In the genomic region with DNA sequence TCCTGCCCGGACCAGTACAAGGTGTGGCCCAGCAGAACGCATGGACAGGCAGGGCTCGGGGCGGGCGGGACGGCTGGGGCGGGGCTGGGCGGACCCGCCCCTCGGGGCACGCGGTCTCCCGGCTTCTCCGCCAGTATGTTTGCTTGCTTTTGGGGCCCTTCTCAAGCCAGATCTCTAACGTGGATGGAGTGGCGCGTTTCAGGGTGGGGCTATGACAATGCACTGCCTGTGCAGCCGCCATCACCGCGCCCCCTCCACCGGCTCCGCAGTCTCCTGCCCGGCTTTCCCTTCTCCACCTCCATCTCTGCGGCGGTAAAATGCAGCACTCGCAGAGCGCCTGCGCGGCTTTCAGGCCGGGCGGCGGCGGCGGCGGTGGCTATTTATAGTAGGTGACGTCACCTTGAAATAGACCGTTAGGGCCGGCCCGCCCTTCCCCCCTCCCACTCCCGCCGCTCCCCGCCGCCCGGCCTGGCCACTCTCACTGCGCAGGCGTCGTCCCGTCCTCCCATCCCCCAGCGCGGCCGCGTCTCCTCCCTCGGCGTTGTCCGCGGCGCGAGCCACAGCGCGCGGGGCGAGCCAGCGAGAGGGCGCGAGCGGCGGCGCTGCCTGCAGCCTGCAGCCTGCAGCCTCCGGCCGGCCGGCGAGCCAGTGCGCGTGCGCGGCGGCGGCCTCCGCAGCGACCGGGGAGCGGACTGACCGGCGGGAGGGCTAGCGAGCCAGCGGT, we compare ENCODE assay signal across 1 cellular context.
TF ChIP-seq lines count a peak whose summit lies in the region.

A gene (plus strand): TSS at position 560 of the 724 bp plus-strand sequence. CDS start 199 bp downstream, outside the sequence.

TF ChIP-seq in GM12878, 131 proteins besides CTCF, POLR2A, EP300 and RAD21 (continued from another document and continues in another):
- TF ChIP-seq NRF1 (conservative IDR thresholded peaks at IDR 0.05; ENCODE audit: low read depth, low read length) = peak; percentile 57; the same call in 1 of the 2 replicates
- peak; percentile 76; the same call in 2 of the 3 replicates for TF ChIP-seq POU2F2 (IDR thresholded peaks at IDR 0.05; ENCODE audit: borderline replicate concordance, low read depth, low read length)
- peak; percentile 77 for TF ChIP-seq DPF2 (IDR thresholded peaks at IDR 0.05)
- TF ChIP-seq, protein P1, sequence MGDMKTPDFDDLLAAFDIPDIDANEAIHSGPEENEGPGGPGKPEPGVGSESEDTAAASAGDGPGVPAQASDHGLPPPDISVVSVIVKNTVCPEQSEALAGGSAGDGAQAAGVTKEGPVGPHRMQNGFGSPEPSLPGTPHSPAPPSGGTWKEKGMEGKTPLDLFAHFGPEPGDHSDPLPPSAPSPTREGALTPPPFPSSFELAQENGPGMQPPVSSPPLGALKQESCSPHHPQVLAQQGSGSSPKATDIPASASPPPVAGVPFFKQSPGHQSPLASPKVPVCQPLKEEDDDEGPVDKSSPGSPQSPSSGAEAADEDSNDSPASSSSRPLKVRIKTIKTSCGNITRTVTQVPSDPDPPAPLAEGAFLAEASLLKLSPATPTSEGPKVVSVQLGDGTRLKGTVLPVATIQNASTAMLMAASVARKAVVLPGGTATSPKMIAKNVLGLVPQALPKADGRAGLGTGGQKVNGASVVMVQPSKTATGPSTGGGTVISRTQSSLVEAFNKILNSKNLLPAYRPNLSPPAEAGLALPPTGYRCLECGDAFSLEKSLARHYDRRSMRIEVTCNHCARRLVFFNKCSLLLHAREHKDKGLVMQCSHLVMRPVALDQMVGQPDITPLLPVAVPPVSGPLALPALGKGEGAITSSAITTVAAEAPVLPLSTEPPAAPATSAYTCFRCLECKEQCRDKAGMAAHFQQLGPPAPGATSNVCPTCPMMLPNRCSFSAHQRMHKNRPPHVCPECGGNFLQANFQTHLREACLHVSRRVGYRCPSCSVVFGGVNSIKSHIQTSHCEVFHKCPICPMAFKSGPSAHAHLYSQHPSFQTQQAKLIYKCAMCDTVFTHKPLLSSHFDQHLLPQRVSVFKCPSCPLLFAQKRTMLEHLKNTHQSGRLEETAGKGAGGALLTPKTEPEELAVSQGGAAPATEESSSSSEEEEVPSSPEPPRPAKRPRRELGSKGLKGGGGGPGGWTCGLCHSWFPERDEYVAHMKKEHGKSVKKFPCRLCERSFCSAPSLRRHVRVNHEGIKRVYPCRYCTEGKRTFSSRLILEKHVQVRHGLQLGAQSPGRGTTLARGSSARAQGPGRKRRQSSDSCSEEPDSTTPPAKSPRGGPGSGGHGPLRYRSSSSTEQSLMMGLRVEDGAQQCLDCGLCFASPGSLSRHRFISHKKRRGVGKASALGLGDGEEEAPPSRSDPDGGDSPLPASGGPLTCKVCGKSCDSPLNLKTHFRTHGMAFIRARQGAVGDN (IDR thresholded peaks at IDR 0.05) = peak; percentile 59; the same call in 1 of the 2 replicates
- TF ChIP-seq TCF3 (IDR thresholded peaks at IDR 0.05; ENCODE audit: borderline replicate concordance, insufficient read depth, low read depth, low read length) = peak; percentile 33; the same call in 1 of the 2 replicates
- TF ChIP-seq ATF7 (IDR thresholded peaks at IDR 0.05; ENCODE audit: low read depth) = peak; percentile 99
- TF ChIP-seq IRF4 (IDR thresholded peaks at IDR 0.05; ENCODE audit: low read depth, low read length) = no peak
- TF ChIP-seq, protein P2, sequence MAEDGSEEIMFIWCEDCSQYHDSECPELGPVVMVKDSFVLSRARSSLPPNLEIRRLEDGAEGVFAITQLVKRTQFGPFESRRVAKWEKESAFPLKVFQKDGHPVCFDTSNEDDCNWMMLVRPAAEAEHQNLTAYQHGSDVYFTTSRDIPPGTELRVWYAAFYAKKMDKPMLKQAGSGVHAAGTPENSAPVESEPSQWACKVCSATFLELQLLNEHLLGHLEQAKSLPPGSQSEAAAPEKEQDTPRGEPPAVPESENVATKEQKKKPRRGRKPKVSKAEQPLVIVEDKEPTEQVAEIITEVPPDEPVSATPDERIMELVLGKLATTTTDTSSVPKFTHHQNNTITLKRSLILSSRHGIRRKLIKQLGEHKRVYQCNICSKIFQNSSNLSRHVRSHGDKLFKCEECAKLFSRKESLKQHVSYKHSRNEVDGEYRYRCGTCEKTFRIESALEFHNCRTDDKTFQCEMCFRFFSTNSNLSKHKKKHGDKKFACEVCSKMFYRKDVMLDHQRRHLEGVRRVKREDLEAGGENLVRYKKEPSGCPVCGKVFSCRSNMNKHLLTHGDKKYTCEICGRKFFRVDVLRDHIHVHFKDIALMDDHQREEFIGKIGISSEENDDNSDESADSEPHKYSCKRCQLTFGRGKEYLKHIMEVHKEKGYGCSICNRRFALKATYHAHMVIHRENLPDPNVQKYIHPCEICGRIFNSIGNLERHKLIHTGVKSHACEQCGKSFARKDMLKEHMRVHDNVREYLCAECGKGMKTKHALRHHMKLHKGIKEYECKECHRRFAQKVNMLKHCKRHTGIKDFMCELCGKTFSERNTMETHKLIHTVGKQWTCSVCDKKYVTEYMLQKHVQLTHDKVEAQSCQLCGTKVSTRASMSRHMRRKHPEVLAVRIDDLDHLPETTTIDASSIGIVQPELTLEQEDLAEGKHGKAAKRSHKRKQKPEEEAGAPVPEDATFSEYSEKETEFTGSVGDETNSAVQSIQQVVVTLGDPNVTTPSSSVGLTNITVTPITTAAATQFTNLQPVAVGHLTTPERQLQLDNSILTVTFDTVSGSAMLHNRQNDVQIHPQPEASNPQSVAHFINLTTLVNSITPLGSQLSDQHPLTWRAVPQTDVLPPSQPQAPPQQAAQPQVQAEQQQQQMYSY (CRISPR knock-in tag; IDR thresholded peaks at IDR 0.05) = 0 out of 2 replicates have a peak, but pooled peaks have one; percentile 61
- TF ChIP-seq IKZF1 (conservative IDR thresholded peaks at IDR 0.05) = peak; percentile 83
- TF ChIP-seq, protein P3, sequence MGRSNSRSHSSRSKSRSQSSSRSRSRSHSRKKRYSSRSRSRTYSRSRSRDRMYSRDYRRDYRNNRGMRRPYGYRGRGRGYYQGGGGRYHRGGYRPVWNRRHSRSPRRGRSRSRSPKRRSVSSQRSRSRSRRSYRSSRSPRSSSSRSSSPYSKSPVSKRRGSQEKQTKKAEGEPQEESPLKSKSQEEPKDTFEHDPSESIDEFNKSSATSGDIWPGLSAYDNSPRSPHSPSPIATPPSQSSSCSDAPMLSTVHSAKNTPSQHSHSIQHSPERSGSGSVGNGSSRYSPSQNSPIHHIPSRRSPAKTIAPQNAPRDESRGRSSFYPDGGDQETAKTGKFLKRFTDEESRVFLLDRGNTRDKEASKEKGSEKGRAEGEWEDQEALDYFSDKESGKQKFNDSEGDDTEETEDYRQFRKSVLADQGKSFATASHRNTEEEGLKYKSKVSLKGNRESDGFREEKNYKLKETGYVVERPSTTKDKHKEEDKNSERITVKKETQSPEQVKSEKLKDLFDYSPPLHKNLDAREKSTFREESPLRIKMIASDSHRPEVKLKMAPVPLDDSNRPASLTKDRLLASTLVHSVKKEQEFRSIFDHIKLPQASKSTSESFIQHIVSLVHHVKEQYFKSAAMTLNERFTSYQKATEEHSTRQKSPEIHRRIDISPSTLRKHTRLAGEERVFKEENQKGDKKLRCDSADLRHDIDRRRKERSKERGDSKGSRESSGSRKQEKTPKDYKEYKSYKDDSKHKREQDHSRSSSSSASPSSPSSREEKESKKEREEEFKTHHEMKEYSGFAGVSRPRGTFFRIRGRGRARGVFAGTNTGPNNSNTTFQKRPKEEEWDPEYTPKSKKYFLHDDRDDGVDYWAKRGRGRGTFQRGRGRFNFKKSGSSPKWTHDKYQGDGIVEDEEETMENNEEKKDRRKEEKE (IDR thresholded peaks at IDR 0.05) = no peak; the same call in 1 of the 2 replicates
- TF ChIP-seq, protein P4, sequence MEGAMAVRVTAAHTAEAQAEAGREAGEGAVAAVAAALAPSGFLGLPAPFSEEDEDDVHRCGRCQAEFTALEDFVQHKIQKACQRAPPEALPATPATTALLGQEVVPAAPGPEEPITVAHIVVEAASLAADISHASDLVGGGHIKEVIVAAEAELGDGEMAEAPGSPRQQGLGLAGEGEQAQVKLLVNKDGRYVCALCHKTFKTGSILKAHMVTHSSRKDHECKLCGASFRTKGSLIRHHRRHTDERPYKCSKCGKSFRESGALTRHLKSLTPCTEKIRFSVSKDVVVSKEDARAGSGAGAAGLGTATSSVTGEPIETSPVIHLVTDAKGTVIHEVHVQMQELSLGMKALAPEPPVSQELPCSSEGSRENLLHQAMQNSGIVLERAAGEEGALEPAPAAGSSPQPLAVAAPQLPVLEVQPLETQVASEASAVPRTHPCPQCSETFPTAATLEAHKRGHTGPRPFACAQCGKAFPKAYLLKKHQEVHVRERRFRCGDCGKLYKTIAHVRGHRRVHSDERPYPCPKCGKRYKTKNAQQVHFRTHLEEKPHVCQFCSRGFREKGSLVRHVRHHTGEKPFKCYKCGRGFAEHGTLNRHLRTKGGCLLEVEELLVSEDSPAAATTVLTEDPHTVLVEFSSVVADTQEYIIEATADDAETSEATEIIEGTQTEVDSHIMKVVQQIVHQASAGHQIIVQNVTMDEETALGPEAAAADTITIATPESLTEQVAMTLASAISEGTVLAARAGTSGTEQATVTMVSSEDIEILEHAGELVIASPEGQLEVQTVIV (IDR thresholded peaks at IDR 0.05; ENCODE audit: borderline replicate concordance, partially characterized antibody) = no peak
- TF ChIP-seq YY1 (IDR thresholded peaks at IDR 0.05; ENCODE audit: low read depth, low read length) = 0 out of 2 replicates have a peak, but pooled peaks have one; percentile 9
- TF ChIP-seq SMAD5 (IDR thresholded peaks at IDR 0.05; ENCODE audit: low read depth) = 0 out of 2 replicates have a peak, but pooled peaks have one; percentile 4
- TF ChIP-seq CHD2 (IDR thresholded peaks at IDR 0.05; ENCODE audit: borderline replicate concordance, low read depth, low read length) = peak; percentile 90
- peak; percentile 86 for TF ChIP-seq MEF2A (IDR thresholded peaks at IDR 0.05; ENCODE audit: insufficient read depth, low read depth, low read length)
- 0 out of 2 replicates have a peak, but pooled peaks have one; percentile 43 for TF ChIP-seq ZNF217 (IDR thresholded peaks at IDR 0.05)
- peak; percentile 72; the same call in 1 of the 2 replicates for TF ChIP-seq RB1 (IDR thresholded peaks at IDR 0.05; ENCODE audit: borderline replicate concordance)
- TF ChIP-seq YBX1 (IDR thresholded peaks at IDR 0.05) = no peak
- TF ChIP-seq MXI1 (IDR thresholded peaks at IDR 0.05; ENCODE audit: low read depth, low read length) = peak; percentile 19; the same call in 1 of the 2 replicates
- TF ChIP-seq, protein P5, sequence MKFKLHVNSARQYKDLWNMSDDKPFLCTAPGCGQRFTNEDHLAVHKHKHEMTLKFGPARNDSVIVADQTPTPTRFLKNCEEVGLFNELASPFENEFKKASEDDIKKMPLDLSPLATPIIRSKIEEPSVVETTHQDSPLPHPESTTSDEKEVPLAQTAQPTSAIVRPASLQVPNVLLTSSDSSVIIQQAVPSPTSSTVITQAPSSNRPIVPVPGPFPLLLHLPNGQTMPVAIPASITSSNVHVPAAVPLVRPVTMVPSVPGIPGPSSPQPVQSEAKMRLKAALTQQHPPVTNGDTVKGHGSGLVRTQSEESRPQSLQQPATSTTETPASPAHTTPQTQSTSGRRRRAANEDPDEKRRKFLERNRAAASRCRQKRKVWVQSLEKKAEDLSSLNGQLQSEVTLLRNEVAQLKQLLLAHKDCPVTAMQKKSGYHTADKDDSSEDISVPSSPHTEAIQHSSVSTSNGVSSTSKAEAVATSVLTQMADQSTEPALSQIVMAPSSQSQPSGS (IDR thresholded peaks at IDR 0.05; ENCODE audit: low read length) = no peak
- peak; percentile 92; the same call in 1 of the 2 replicates for TF ChIP-seq TAF1 (IDR thresholded peaks at IDR 0.05; ENCODE audit: borderline replicate concordance, low read depth, low read length)
- TF ChIP-seq, protein P6, sequence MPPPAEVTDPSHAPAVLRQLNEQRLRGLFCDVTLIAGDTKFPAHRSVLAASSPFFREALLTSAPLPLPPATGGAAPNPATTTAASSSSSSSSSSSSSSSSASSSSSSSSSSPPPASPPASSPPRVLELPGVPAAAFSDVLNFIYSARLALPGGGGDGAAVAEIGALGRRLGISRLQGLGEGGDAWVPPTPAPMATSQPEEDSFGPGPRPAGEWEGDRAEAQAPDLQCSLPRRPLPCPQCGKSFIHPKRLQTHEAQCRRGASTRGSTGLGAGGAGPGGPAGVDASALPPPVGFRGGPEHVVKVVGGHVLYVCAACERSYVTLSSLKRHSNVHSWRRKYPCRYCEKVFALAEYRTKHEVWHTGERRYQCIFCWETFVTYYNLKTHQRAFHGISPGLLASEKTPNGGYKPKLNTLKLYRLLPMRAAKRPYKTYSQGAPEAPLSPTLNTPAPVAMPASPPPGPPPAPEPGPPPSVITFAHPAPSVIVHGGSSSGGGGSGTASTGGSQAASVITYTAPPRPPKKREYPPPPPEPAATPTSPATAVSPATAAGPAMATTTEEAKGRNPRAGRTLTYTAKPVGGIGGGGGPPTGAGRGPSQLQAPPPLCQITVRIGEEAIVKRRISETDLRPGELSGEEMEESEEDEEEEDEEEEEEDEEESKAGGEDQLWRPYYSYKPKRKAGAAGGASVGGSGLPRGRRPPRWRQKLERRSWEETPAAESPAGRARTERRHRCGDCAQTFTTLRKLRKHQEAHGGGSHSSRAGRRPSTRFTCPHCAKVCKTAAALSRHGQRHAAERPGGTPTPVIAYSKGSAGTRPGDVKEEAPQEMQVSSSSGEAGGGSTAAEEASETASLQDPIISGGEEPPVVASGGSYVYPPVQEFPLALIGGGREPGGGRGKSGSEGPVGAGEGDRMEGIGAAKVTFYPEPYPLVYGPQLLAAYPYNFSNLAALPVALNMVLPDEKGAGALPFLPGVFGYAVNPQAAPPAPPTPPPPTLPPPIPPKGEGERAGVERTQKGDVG (CRISPR knock-in tag; IDR thresholded peaks at IDR 0.05) = peak; percentile 77; the same call in 1 of the 2 replicates
- 0 out of 2 replicates have a peak, but pooled peaks have one; percentile 69 for TF ChIP-seq HDGF (IDR thresholded peaks at IDR 0.05)
- TF ChIP-seq POLR2AphosphoS5 (IDR thresholded peaks at IDR 0.05; ENCODE audit: low read length) = peak; percentile 87
- peak in 1 of 2 experiments; percentile 57; a peak in 1 of 4 replicates for TF ChIP-seq BHLHE40 (IDR thresholded peaks at IDR 0.05; ENCODE audit: borderline replicate concordance in 1 of 2, low read depth in 2 of 2, low read length in 1 of 2)
- TF ChIP-seq EZH2 (IDR thresholded peaks at IDR 0.05; ENCODE audit: borderline replicate concordance, control insufficient read depth, low read depth, low read length) = no peak
- TF ChIP-seq JUND (IDR thresholded peaks at IDR 0.05; ENCODE audit: low read depth, low read length) = peak; percentile 89; the same call in 1 of the 2 replicates
- peak; percentile 85 for TF ChIP-seq SMARCA5 (IDR thresholded peaks at IDR 0.05)
- peak; percentile 60 for TF ChIP-seq NBN (IDR thresholded peaks at IDR 0.05)
